ENCODE assay signal across 18 cellular contexts in genomic region chr1:178619104-178619503, GRCh38.
DNase-seq lines count a peak whose midpoint lies in the region; ATAC-seq and TF ChIP-seq lines count a peak whose summit lies in the region.
"Had no signal": no experiment of that assay in that cellular context is flagged by ENCODE, and none has a peak within 500 bp of the region (broad histone marks: within the 10 kb centered on the region; RNA-seq: fewer than 3 reads in every experiment).

No MANE protein-coding gene starts in this region.

- H3K4me1 Mint-ChIP-seq in activated B cell treated with CpG ODN at 0.5 μM for 24 hours = peaks cover 58% of the 10 kb centered on the region
- H3K4me1 Mint-ChIP-seq in naive B cell = peaks cover 31 to 71% (median 61%) of the 10 kb centered on the region in 3 donors
- peaks cover 23 to 53% of the 10 kb centered on the region in 2 donors for H3K4me1 Mint-ChIP-seq in stimulated activated naive B cell treated with anti-CD40 and anti-IgM and Interleukin-4, amounts not matched to agents 10 μg/mL and 1 μg/mL and 100 μg/mL, for 72 hours
- peaks cover 3% of the 10 kb centered on the region; the same call in 1 of the 2 replicates for H3K4me1 Mint-ChIP-seq in WTC11
- H3K4me1 Mint-ChIP-seq: CD14-positive monocyte; CD4-positive, alpha-beta memory T cell had no signal

- H3K27ac Mint-ChIP-seq in activated B cell treated with CpG ODN at 0.5 μM for 24 hours = peak overlapping the region; percentile 91
- H3K27ac Mint-ChIP-seq in naive B cell = peak overlapping the region; percentile 35 to 94 (median 84)
- peak overlapping the region; percentile 93 for H3K27ac Mint-ChIP-seq in stimulated activated naive B cell treated with anti-CD40 and anti-IgM and Interleukin-4, amounts not matched to agents 10 μg/mL and 1 μg/mL and 100 μg/mL, for 72 hours
- H3K27ac Mint-ChIP-seq in WTC11 = no peak overlapping the region
- H3K27ac Mint-ChIP-seq: CD4-positive, alpha-beta memory T cell had no signal

- H3K4me3 Mint-ChIP-seq in activated B cell treated with CpG ODN at 0.5 μM for 24 hours (peak overlapping the region; percentile 67), naive B cell (peak overlapping the region in 7 of 8 donors; percentile 19 to 68 (median 44)), WTC11 (no peak overlapping the region)
- H3K4me3 Mint-ChIP-seq in stimulated activated naive B cell treated with anti-CD40 and anti-IgM and Interleukin-4, amounts not matched to agents 10 μg/mL and 1 μg/mL and 100 μg/mL, for 72 hours = no peak overlapping the region
- H3K4me3 Mint-ChIP-seq: CD14-positive monocyte; CD4-positive, alpha-beta memory T cell had no signal

- peaks cover 21% of the 10 kb centered on the region for H3K4me1 ChIP-seq in Karpas-422 (ENCODE audit: low read length)
- H3K4me1 ChIP-seq: A549, BLaER1, HAP-1 had no signal

- H3K36me3 Mint-ChIP-seq in activated B cell treated with CpG ODN at 0.5 μM for 24 hours (ENCODE audit: low read depth) (no peaks in the 10 kb centered on the region), naive B cell (peaks cover 6 to 14% of the 10 kb centered on the region in 2 donors), WTC11 (0 out of 2 replicates have a peak, but pooled peaks cover 3% of the 10 kb centered on the region)
- peaks cover 6 to 14% of the 10 kb centered on the region in 2 donors for H3K36me3 Mint-ChIP-seq in stimulated activated naive B cell treated with anti-CD40 and anti-IgM and Interleukin-4, amounts not matched to agents 10 μg/mL and 1 μg/mL and 100 μg/mL, for 72 hours
- H3K36me3 Mint-ChIP-seq: CD14-positive monocyte; CD4-positive, alpha-beta memory T cell had no signal

- H3K9me2 ChIP-seq in Karpas-422 (replicated peaks; ENCODE audit: insufficient read depth, low read length) = no peaks in the 10 kb centered on the region

- no peaks in the 10 kb centered on the region for H4K20me1 ChIP-seq in Karpas-422 (ENCODE audit: insufficient read depth, low read depth, low read length)
- H4K20me1 ChIP-seq: BLaER1 had no signal

- no peak overlapping the region for H3K4me3 ChIP-seq in Karpas-422 (ENCODE audit: low read length)
- H3K4me3 ChIP-seq: A549, BLaER1, GM23248, HAP-1 had no signal

- no peak overlapping the region for H3K9ac ChIP-seq in Karpas-422 (ENCODE audit: low read length)
- H3K9ac ChIP-seq: BLaER1, GM23248 had no signal

- no peak overlapping the region for H3K4me2 ChIP-seq in Karpas-422 (ENCODE audit: low read depth, low read length, poor library complexity, severe bottlenecking)
- H3K4me2 ChIP-seq: A549, BLaER1 had no signal

- ATAC-seq in activated B cell treated with CpG ODN at 0.5 μM for 24 hours (ENCODE audit: low read depth) (peak; percentile 98), naive B cell (ENCODE audit: low read depth in 2 of 2) (peak; percentile 94 to 95), WTC11 (no peak), GM21619 (IDR thresholded peaks at IDR 0.05; ENCODE audit: unreplicated experiment) (no peak), left colon (no peak)
- ATAC-seq in stimulated activated naive B cell treated with anti-CD40 and anti-IgM and Interleukin-4, amounts not matched to agents 10 μg/mL and 1 μg/mL and 100 μg/mL, for 72 hours (replicated peaks) = peak; percentile 96 to 97
- ATAC-seq: A549 had no signal

- no peaks in the 10 kb centered on the region for H3K9me3 Mint-ChIP-seq in activated B cell treated with CpG ODN at 0.5 μM for 24 hours
- H3K9me3 Mint-ChIP-seq in naive B cell = peaks cover 0 to 3% (median 0%) of the 10 kb centered on the region in 7 donors
- H3K9me3 Mint-ChIP-seq in stimulated activated naive B cell treated with anti-CD40 and anti-IgM and Interleukin-4, amounts not matched to agents 10 μg/mL and 1 μg/mL and 100 μg/mL, for 72 hours = peaks cover 5 to 9% of the 10 kb centered on the region in 2 donors
- peaks cover 10% of the 10 kb centered on the region for H3K9me3 Mint-ChIP-seq in WTC11

- peak overlapping the region; percentile 53 for H3K27ac ChIP-seq in Karpas-422 (ENCODE audit: low read length)
- H3K27ac ChIP-seq: A549, BLaER1, GM23248 had no signal

- TF ChIP-seq CTCF in activated B cell treated with CpG ODN at 0.5 μM for 24 hours (IDR thresholded peaks at IDR 0.05) (no peak), WTC11 (IDR thresholded peaks at IDR 0.05) (no peak)

- POLR2A ChIA-PET in activated B cell treated with CpG ODN at 0.5 μM for 24 hours (lab: Charles Lee) = interaction anchor here (0.6 to 2.7 kb wide), 17 partner anchors 8 to 116 kb away, joined by 3 to 31 read pairs (median 6); partner anchors contain the start of gene RALGPS2
- POLR2A ChIA-PET in WTC11 (lab: Charles Lee) = interaction anchor here (0.6 kb wide), 1 partner anchor 107 kb away, joined by 5 read pairs; no protein-coding TSS in a partner anchor

- no peaks in the 10 kb centered on the region for H3K79me2 ChIP-seq in Karpas-422 (ENCODE audit: low read length)

- H3K27me3 Mint-ChIP-seq in activated B cell treated with CpG ODN at 0.5 μM for 24 hours = no peaks in the 10 kb centered on the region
- no peaks in the 10 kb centered on the region for H3K27me3 Mint-ChIP-seq in naive B cell
- H3K27me3 Mint-ChIP-seq in stimulated activated naive B cell treated with anti-CD40 and anti-IgM and Interleukin-4, amounts not matched to agents 10 μg/mL and 1 μg/mL and 100 μg/mL, for 72 hours = no peaks in the 10 kb centered on the region
- no peaks in the 10 kb centered on the region for H3K27me3 Mint-ChIP-seq in WTC11 (ENCODE audit: low read depth)

- peak overlapping the region; percentile 39; the same call in 1 of the 2 replicates for H2AFZ ChIP-seq in Karpas-422 (ENCODE audit: low read length)
- H2AFZ ChIP-seq: GM23248 had no signal

- CTCF ChIA-PET in activated B cell treated with CpG ODN at 0.5 μM for 24 hours (lab: Charles Lee) (interaction anchor here (1.0 to 1.3 kb wide), 3 partner anchors 40 to 76 kb away, joined by 4 to 7 read pairs (median 5); no protein-coding TSS in a partner anchor), WTC11 (lab: Charles Lee) (no interaction called here)

- intact Hi-C loops in activated B cell treated with CpG ODN at 0.5 μM for 24 hours (cut with micrococcal nuclease) = loop anchor here (1.0 kb wide), 2 partner anchors 11 to 76 kb away; no protein-coding TSS in a partner anchor
- intact Hi-C loops in left colon (cut with DNase I, micrococcal nuclease) = no loop called here

- H3K9me3 ChIP-seq in Karpas-422 (ENCODE audit: low read length) = no peaks in the 10 kb centered on the region
- H3K9me3 ChIP-seq: A549, BLaER1, HAP-1 had no signal

- H3K36me3 ChIP-seq in Karpas-422 (ENCODE audit: insufficient read depth, low read length) = no peaks in the 10 kb centered on the region
- H3K36me3 ChIP-seq: BLaER1, HAP-1 had no signal

- DNase-seq in Karpas-422 (no peak), activated B cell treated with CpG ODN at 0.5 μM for 24 hours (no peak), naive B cell (peak; percentile 41), WTC11 (ENCODE audit: low spot score) (no peak), left colon (no peak), NCI-H187 (lab: John Stamatoyannopoulos, UW) (no peak)
- no peak for DNase-seq in stimulated activated naive B cell treated with anti-CD40 and anti-IgM and Interleukin-4, amounts not matched to agents 10 μg/mL and 1 μg/mL and 100 μg/mL, for 72 hours
- DNase-seq: AML-193; Calu3; CD4-positive, alpha-beta memory T cell; DMS79 treated with DMSO at 0.1 percent for 48 hours; GF-D8; GM23248 had no signal

- H3K27me3 ChIP-seq in Karpas-422 (ENCODE audit: low read length) = no peaks in the 10 kb centered on the region
- H3K27me3 ChIP-seq: BLaER1 had no signal

TF ChIP-seq in WTC11, 78 proteins besides CTCF, POLR2A, EP300 and RAD21:
- TF ChIP-seq PRRX2 (CRISPR knock-in tag; IDR thresholded peaks at IDR 0.05) (no peak), HMGA2 (CRISPR knock-in tag; IDR thresholded peaks at IDR 0.05) (no peak)

Comparison
In these comparisons a context has a peak if more than half of its experiments do, and no peak if none do; other contexts are left out.
1. ATAC-seq: peak in activated B cell treated with CpG ODN at 0.5 μM for 24 hours (single experiment), naive B cell (2 of 2) and stimulated activated naive B cell treated with anti-CD40 and anti-IgM and Interleukin-4, amounts not matched to agents 10 μg/mL and 1 μg/mL and 100 μg/mL, for 72 hours (2 of 2); none in WTC11 (single experiment), GM21619 (single experiment) and left colon (single experiment).
2. H3K4me3 Mint-ChIP-seq: peak in activated B cell treated with CpG ODN at 0.5 μM for 24 hours (single experiment) and naive B cell (7 of 8); none in stimulated activated naive B cell treated with anti-CD40 and anti-IgM and Interleukin-4, amounts not matched to agents 10 μg/mL and 1 μg/mL and 100 μg/mL, for 72 hours (0 of 2) and WTC11 (single experiment).